1 cellular context compared by ENCODE assay signal in the genomic region with DNA sequence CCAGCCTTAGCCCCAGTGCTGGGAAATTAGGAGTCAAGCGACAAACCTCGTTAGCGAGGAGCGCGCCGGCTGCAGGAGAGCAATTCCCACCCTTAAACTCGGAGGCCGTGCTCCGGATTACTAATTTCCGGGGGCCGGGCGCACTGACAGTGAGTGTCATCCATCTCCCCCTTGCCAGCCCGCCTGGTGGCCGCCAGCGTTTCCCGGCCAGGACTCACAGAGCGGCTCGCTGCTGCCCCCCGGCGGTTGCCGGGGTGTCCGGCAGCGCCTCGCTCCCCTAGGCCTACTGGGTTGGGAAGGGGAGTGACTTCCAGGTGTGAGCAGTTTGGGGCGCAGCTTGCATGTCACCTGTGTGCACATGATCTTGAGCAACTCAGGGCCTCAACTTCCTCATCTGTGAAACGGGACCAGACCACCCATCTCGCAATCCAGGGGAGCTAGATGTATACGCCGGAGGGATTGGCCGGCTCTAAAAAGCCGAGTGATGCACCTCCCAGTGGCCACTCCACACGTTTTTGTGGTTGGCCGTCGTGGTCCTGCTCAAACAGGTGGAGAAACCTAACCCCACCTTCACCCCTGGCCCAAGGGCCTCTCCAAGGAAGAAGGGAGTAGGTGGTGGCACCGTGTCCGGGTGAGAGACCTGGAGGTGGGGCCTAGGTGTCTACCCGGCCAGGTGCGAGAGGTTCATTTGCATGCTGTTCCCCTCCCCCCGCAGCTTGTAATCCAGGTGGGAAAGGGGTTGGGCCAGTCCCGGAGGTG.
TF ChIP-seq lines count a peak whose summit lies in the region.

No MANE protein-coding gene starts in this region.

TF ChIP-seq in K562, 482 proteins besides CTCF, POLR2A, EP300 and RAD21 (continued from another document and continues in another):
- no peak for TF ChIP-seq ZNF175 (CRISPR knock-in tag; IDR thresholded peaks at IDR 0.05; ENCODE audit: low read depth)
- no peak for TF ChIP-seq ZKSCAN3 (CRISPR knock-in tag; IDR thresholded peaks at IDR 0.05)
- no peak for TF ChIP-seq ZNF717 (CRISPR knock-in tag; IDR thresholded peaks at IDR 0.05)
- TF ChIP-seq, protein P1, sequence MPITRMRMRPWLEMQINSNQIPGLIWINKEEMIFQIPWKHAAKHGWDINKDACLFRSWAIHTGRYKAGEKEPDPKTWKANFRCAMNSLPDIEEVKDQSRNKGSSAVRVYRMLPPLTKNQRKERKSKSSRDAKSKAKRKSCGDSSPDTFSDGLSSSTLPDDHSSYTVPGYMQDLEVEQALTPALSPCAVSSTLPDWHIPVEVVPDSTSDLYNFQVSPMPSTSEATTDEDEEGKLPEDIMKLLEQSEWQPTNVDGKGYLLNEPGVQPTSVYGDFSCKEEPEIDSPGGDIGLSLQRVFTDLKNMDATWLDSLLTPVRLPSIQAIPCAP (CRISPR knock-in tag; IDR thresholded peaks at IDR 0.05; ENCODE audit: borderline replicate concordance) = no peak
- TF ChIP-seq FIP1L1 (IDR thresholded peaks at IDR 0.05; ENCODE audit: low read depth, low read length, poor library complexity, severe bottlenecking) = peak; percentile 41
- peak; percentile 70 for TF ChIP-seq SP1 (CRISPR knock-in tag; IDR thresholded peaks at IDR 0.05)
- peak in 2 of 3 experiments; percentile 51 to 77 for TF ChIP-seq YY1 (IDR thresholded peaks at IDR 0.05; ENCODE audit: borderline replicate concordance in 1 of 3, control insufficient read depth in 1 of 3, extremely low read depth in 1 of 3, insufficient read depth in 3 of 3, insufficient read length in 1 of 3, insufficient replicate concordance in 2 of 3, low read depth in 1 of 3, low read length in 2 of 3)
- 0 out of 2 replicates have a peak, but pooled peaks have one; percentile 29 for TF ChIP-seq SUPT5H (IDR thresholded peaks at IDR 0.05)
- TF ChIP-seq ADNP (tag; IDR thresholded peaks at IDR 0.05) = no peak
- no peak for TF ChIP-seq HCFC1 (IDR thresholded peaks at IDR 0.05; ENCODE audit: low read depth, low read length)
- TF ChIP-seq, protein P2, sequence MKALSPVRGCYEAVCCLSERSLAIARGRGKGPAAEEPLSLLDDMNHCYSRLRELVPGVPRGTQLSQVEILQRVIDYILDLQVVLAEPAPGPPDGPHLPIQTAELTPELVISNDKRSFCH (CRISPR knock-in tag; IDR thresholded peaks at IDR 0.05) = no peak
- TF ChIP-seq, protein P2 (tag; IDR thresholded peaks at IDR 0.05) = peak; percentile 29
- TF ChIP-seq, protein P3, sequence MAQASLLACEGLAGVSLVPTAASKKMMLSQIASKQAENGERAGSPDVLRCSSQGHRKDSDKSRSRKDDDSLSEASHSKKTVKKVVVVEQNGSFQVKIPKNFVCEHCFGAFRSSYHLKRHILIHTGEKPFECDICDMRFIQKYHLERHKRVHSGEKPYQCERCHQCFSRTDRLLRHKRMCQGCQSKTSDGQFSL (CRISPR knock-in tag; IDR thresholded peaks at IDR 0.05) = no peak; the same call in 1 of the 2 replicates
- TF ChIP-seq, protein P3 (tag; IDR thresholded peaks at IDR 0.05) = no peak
- TF ChIP-seq, protein P4, sequence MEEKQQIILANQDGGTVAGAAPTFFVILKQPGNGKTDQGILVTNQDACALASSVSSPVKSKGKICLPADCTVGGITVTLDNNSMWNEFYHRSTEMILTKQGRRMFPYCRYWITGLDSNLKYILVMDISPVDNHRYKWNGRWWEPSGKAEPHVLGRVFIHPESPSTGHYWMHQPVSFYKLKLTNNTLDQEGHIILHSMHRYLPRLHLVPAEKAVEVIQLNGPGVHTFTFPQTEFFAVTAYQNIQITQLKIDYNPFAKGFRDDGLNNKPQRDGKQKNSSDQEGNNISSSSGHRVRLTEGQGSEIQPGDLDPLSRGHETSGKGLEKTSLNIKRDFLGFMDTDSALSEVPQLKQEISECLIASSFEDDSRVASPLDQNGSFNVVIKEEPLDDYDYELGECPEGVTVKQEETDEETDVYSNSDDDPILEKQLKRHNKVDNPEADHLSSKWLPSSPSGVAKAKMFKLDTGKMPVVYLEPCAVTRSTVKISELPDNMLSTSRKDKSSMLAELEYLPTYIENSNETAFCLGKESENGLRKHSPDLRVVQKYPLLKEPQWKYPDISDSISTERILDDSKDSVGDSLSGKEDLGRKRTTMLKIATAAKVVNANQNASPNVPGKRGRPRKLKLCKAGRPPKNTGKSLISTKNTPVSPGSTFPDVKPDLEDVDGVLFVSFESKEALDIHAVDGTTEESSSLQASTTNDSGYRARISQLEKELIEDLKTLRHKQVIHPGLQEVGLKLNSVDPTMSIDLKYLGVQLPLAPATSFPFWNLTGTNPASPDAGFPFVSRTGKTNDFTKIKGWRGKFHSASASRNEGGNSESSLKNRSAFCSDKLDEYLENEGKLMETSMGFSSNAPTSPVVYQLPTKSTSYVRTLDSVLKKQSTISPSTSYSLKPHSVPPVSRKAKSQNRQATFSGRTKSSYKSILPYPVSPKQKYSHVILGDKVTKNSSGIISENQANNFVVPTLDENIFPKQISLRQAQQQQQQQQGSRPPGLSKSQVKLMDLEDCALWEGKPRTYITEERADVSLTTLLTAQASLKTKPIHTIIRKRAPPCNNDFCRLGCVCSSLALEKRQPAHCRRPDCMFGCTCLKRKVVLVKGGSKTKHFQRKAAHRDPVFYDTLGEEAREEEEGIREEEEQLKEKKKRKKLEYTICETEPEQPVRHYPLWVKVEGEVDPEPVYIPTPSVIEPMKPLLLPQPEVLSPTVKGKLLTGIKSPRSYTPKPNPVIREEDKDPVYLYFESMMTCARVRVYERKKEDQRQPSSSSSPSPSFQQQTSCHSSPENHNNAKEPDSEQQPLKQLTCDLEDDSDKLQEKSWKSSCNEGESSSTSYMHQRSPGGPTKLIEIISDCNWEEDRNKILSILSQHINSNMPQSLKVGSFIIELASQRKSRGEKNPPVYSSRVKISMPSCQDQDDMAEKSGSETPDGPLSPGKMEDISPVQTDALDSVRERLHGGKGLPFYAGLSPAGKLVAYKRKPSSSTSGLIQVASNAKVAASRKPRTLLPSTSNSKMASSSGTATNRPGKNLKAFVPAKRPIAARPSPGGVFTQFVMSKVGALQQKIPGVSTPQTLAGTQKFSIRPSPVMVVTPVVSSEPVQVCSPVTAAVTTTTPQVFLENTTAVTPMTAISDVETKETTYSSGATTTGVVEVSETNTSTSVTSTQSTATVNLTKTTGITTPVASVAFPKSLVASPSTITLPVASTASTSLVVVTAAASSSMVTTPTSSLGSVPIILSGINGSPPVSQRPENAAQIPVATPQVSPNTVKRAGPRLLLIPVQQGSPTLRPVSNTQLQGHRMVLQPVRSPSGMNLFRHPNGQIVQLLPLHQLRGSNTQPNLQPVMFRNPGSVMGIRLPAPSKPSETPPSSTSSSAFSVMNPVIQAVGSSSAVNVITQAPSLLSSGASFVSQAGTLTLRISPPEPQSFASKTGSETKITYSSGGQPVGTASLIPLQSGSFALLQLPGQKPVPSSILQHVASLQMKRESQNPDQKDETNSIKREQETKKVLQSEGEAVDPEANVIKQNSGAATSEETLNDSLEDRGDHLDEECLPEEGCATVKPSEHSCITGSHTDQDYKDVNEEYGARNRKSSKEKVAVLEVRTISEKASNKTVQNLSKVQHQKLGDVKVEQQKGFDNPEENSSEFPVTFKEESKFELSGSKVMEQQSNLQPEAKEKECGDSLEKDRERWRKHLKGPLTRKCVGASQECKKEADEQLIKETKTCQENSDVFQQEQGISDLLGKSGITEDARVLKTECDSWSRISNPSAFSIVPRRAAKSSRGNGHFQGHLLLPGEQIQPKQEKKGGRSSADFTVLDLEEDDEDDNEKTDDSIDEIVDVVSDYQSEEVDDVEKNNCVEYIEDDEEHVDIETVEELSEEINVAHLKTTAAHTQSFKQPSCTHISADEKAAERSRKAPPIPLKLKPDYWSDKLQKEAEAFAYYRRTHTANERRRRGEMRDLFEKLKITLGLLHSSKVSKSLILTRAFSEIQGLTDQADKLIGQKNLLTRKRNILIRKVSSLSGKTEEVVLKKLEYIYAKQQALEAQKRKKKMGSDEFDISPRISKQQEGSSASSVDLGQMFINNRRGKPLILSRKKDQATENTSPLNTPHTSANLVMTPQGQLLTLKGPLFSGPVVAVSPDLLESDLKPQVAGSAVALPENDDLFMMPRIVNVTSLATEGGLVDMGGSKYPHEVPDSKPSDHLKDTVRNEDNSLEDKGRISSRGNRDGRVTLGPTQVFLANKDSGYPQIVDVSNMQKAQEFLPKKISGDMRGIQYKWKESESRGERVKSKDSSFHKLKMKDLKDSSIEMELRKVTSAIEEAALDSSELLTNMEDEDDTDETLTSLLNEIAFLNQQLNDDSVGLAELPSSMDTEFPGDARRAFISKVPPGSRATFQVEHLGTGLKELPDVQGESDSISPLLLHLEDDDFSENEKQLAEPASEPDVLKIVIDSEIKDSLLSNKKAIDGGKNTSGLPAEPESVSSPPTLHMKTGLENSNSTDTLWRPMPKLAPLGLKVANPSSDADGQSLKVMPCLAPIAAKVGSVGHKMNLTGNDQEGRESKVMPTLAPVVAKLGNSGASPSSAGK (IDR thresholded peaks at IDR 0.05) = peak; percentile 36
- no peak for TF ChIP-seq SIN3B (IDR thresholded peaks at IDR 0.05; ENCODE audit: low read depth)
- TF ChIP-seq, protein P5, sequence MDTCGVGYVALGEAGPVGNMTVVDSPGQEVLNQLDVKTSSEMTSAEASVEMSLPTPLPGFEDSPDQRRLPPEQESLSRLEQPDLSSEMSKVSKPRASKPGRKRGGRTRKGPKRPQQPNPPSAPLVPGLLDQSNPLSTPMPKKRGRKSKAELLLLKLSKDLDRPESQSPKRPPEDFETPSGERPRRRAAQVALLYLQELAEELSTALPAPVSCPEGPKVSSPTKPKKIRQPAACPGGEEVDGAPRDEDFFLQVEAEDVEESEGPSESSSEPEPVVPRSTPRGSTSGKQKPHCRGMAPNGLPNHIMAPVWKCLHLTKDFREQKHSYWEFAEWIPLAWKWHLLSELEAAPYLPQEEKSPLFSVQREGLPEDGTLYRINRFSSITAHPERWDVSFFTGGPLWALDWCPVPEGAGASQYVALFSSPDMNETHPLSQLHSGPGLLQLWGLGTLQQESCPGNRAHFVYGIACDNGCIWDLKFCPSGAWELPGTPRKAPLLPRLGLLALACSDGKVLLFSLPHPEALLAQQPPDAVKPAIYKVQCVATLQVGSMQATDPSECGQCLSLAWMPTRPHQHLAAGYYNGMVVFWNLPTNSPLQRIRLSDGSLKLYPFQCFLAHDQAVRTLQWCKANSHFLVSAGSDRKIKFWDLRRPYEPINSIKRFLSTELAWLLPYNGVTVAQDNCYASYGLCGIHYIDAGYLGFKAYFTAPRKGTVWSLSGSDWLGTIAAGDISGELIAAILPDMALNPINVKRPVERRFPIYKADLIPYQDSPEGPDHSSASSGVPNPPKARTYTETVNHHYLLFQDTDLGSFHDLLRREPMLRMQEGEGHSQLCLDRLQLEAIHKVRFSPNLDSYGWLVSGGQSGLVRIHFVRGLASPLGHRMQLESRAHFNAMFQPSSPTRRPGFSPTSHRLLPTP (IDR thresholded peaks at IDR 0.05; ENCODE audit: borderline replicate concordance, extremely low read depth, insufficient read length) = no peak
- peak; percentile 54 for TF ChIP-seq RBFOX2 (IDR thresholded peaks at IDR 0.05; ENCODE audit: low read depth, low read length)
- TF ChIP-seq, protein P6, sequence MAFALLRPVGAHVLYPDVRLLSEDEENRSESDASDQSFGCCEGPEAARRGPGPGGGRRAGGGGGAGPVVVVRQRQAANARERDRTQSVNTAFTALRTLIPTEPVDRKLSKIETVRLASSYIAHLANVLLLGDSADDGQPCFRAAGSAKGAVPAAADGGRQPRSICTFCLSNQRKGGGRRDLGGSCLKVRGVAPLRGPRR (CRISPR knock-in tag; IDR thresholded peaks at IDR 0.05) = no peak
